In genomic region chr12:92778525-92778924, GRCh38 we compare ENCODE assay signal across 27 cellular contexts.
"Had no signal": no experiment of that assay in that cellular context is flagged by ENCODE, and none has a peak within 500 bp of the region (broad histone marks: within the 10 kb centered on the region; RNA-seq: fewer than 3 reads in every experiment).

No MANE protein-coding gene starts in this region.

- H3K36me3 ChIP-seq: ovary had no signal

- H3K27ac ChIP-seq: ascending aorta, esophagus muscularis mucosa, gastrocnemius medialis, ovary, stomach, tibial nerve had no signal

- ATAC-seq: gastrocnemius medialis; left lobe of liver; stimulated activated naive B cell treated with anti-CD40 and anti-IgM and Interleukin-4, amounts not matched to agents 10 μg/mL and 1 μg/mL and 100 μg/mL, for 72 hours; T-helper 17 cell had no signal

- H3K4me1 ChIP-seq: ascending aorta, esophagus muscularis mucosa, stomach had no signal

- H3K27me3 ChIP-seq: ascending aorta, esophagus muscularis mucosa, gastrocnemius medialis, ovary, stomach, tibial nerve had no signal

- H3K4me3 ChIP-seq: ascending aorta, esophagus muscularis mucosa, gastrocnemius medialis, ovary, smooth muscle cell, stomach, tibial nerve had no signal

- DNase-seq: activated CD4-positive, alpha-beta memory T cell treated with anti-CD3 and anti-CD28 coated beads, Interleukin-2, amount 10 ng/mL, durations not matched to agents 7 days and 5 days; activated CD4-positive, alpha-beta T cell treated with anti-CD3 and anti-CD28 coated beads for 1 hour; activated CD4-positive, alpha-beta T cell treated with anti-CD3 and anti-CD28 coated beads, Interleukin-2, amount 10 ng/mL, durations not matched to agents 7 days and 5 days; activated CD8-positive, alpha-beta memory T cell treated with anti-CD3 and anti-CD28 coated beads, Interleukin-2, amount 50 U/mL, for 48 hours; activated gamma-delta T cell; activated naive CD4-positive, alpha-beta T cell treated with anti-CD3 and anti-CD28 coated beads, Interleukin-2, amount 10 ng/mL, durations not matched to agents 7 days and 5 days; activated naive CD8-positive, alpha-beta T cell treated with anti-CD3 and anti-CD28 coated beads, Interleukin-2, amount 10 ng/mL, durations not matched to agents 7 days and 5 days; activated T-cell treated with anti-CD3 and anti-CD28 coated beads, Interleukin-2, amount 50 U/mL, for 24 hours; cortex of kidney; endodermal cell; gastrocnemius medialis; hypothalamus; immature natural killer cell; naive B cell; nephron progenitor cell; ovary; stimulated activated CD4-positive, alpha-beta T cell treated with anti-CD3 and anti-CD28 coated beads, Interleukin-15, amount 100 ng/mL, for 24 hours; stimulated activated CD4-positive, alpha-beta T cell treated with anti-CD3 and anti-CD28 coated beads, Interleukin-2, amount 100 ng/mL, for 24 hours; stimulated activated naive B cell treated with anti-CD40 and anti-IgM and Interleukin-4, amounts not matched to agents 10 μg/mL and 1 μg/mL and 100 μg/mL, for 72 hours; stomach; T-helper 17 cell; T1000 had no signal

- H3K9me3 ChIP-seq: ascending aorta, esophagus muscularis mucosa, gastrocnemius medialis, ovary, stomach, tibial nerve had no signal
